1 cellular context compared by ENCODE assay signal in the genomic region with DNA sequence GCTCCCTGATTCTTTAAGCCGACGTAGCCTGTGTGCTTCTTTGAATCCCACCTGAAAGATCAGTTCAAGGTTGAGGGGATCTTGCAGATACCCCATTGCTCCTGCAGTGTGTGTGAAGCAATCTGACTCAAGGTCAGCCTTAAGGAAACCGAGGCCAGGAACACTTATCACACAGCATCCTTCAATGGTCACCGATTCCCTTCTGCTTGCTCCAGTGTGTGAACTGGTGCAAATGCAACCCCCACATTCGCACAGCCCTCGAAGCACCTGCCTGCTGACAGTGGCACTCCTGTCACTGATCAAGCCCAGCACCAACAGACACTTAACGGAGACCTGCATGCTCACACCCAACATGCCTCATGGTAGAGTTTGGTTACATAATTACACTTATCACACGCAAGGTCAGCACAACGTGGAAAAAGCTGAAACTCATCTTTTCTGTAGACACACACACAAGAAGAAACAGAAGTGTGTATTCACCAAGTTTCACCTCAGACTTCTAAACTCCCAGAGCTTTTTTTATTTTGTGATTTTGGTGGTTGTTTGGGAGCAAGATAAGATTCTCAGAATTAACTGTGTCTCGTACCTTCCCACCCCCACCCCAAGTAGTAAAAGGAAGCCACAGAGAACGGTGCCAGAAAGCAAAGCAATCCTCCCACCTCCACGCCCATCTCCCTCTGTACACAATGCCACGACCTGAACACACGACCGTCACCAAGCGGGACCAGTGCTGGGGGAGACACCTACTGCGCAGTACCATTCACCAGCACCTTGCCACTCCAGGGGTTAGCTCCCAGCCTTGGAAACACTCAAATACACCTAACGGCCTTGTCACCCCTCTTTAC.
TF ChIP-seq lines count a peak whose summit lies in the region.

No MANE protein-coding gene starts in this region.

TF ChIP-seq in GM12878, 131 proteins besides CTCF, POLR2A, EP300 and RAD21:
- TF ChIP-seq, protein P1, sequence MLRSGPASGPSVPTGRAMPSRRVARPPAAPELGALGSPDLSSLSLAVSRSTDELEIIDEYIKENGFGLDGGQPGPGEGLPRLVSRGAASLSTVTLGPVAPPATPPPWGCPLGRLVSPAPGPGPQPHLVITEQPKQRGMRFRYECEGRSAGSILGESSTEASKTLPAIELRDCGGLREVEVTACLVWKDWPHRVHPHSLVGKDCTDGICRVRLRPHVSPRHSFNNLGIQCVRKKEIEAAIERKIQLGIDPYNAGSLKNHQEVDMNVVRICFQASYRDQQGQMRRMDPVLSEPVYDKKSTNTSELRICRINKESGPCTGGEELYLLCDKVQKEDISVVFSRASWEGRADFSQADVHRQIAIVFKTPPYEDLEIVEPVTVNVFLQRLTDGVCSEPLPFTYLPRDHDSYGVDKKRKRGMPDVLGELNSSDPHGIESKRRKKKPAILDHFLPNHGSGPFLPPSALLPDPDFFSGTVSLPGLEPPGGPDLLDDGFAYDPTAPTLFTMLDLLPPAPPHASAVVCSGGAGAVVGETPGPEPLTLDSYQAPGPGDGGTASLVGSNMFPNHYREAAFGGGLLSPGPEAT (IDR thresholded peaks at IDR 0.05; ENCODE audit: low read depth): no peak
- no peak for TF ChIP-seq ZNF622 (IDR thresholded peaks at IDR 0.05)
- TF ChIP-seq CREM (IDR thresholded peaks at IDR 0.05; ENCODE audit: low read depth): no peak
- TF ChIP-seq YY1 (IDR thresholded peaks at IDR 0.05; ENCODE audit: low read depth, low read length): no peak
- TF ChIP-seq BHLHE40 (IDR thresholded peaks at IDR 0.05; ENCODE audit: borderline replicate concordance in 1 of 2, low read depth in 2 of 2, low read length in 1 of 2): no peak
- TF ChIP-seq, protein P2, sequence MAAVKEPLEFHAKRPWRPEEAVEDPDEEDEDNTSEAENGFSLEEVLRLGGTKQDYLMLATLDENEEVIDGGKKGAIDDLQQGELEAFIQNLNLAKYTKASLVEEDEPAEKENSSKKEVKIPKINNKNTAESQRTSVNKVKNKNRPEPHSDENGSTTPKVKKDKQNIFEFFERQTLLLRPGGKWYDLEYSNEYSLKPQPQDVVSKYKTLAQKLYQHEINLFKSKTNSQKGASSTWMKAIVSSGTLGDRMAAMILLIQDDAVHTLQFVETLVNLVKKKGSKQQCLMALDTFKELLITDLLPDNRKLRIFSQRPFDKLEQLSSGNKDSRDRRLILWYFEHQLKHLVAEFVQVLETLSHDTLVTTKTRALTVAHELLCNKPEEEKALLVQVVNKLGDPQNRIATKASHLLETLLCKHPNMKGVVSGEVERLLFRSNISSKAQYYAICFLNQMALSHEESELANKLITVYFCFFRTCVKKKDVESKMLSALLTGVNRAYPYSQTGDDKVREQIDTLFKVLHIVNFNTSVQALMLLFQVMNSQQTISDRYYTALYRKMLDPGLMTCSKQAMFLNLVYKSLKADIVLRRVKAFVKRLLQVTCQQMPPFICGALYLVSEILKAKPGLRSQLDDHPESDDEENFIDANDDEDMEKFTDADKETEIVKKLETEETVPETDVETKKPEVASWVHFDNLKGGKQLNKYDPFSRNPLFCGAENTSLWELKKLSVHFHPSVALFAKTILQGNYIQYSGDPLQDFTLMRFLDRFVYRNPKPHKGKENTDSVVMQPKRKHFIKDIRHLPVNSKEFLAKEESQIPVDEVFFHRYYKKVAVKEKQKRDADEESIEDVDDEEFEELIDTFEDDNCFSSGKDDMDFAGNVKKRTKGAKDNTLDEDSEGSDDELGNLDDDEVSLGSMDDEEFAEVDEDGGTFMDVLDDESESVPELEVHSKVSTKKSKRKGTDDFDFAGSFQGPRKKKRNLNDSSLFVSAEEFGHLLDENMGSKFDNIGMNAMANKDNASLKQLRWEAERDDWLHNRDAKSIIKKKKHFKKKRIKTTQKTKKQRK (IDR thresholded peaks at IDR 0.05; ENCODE audit: low read depth, low read length): no peak
- TF ChIP-seq CHD1 (IDR thresholded peaks at IDR 0.05; ENCODE audit: low read depth, low read length): no peak
- TF ChIP-seq CBFB (IDR thresholded peaks at IDR 0.05; ENCODE audit: low read depth): no peak
- TF ChIP-seq GATAD2B (conservative IDR thresholded peaks at IDR 0.05; ENCODE audit: low read depth): no peak
- no peak for TF ChIP-seq RFX5 (IDR thresholded peaks at IDR 0.05; ENCODE audit: low read depth, low read length)
- no peak for TF ChIP-seq HCFC1 (IDR thresholded peaks at IDR 0.05; ENCODE audit: low read length)
- TF ChIP-seq TCF12 (IDR thresholded peaks at IDR 0.05; ENCODE audit: low read depth, low read length): no peak
- no peak for TF ChIP-seq TARDBP (IDR thresholded peaks at IDR 0.05; ENCODE audit: borderline replicate concordance)
- no peak for TF ChIP-seq PAX5 (IDR thresholded peaks at IDR 0.05; ENCODE audit: borderline replicate concordance, low read depth, low read length)
- no peak for TF ChIP-seq HDGF (IDR thresholded peaks at IDR 0.05)
- TF ChIP-seq BRCA1 (IDR thresholded peaks at IDR 0.05; ENCODE audit: low read depth, low read length): no peak
- TF ChIP-seq RBBP5 (conservative IDR thresholded peaks at IDR 0.05): no peak
- TF ChIP-seq, protein P3, sequence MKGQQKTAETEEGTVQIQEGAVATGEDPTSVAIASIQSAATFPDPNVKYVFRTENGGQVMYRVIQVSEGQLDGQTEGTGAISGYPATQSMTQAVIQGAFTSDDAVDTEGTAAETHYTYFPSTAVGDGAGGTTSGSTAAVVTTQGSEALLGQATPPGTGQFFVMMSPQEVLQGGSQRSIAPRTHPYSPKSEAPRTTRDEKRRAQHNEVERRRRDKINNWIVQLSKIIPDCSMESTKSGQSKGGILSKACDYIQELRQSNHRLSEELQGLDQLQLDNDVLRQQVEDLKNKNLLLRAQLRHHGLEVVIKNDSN (IDR thresholded peaks at IDR 0.05; ENCODE audit: borderline replicate concordance, extremely low read length, insufficient read depth, low read depth, low read length): no peak
- TF ChIP-seq IRF4 (IDR thresholded peaks at IDR 0.05; ENCODE audit: low read depth, low read length): no peak
- TF ChIP-seq ZSCAN29 (IDR thresholded peaks at IDR 0.05): no peak
